8 cellular contexts compared by ENCODE assay signal in genomic region chr9:98860871-98861293, GRCh38. TPM values are rescaled to one million over a fixed set of nuclear protein-coding genes. Genes with fewer than 3 reads are reported as not detected.
DNase-seq lines count a peak whose midpoint lies in the region; ATAC-seq and TF ChIP-seq lines count a peak whose summit lies in the region.

No MANE protein-coding gene starts in this region.

- H3K4me2 ChIP-seq in parathyroid adenoma (ENCODE audit: low read length) = no peak overlapping the region

- H3K9me3 Mint-ChIP-seq in natural killer cell = no peaks in the 10 kb centered on the region

- H3K27me3 ChIP-seq in SJCRH30 = no peaks in the 10 kb centered on the region
- peaks cover 6% of the 10 kb centered on the region for H3K27me3 ChIP-seq in foreskin keratinocyte
- no peaks in the 10 kb centered on the region for H3K27me3 ChIP-seq in parathyroid adenoma (ENCODE audit: control insufficient read depth, insufficient read depth, low read length)

- no peaks in the 10 kb centered on the region for H3K79me2 ChIP-seq in parathyroid adenoma

- H2AFZ ChIP-seq in parathyroid adenoma = no peak overlapping the region

- no peak overlapping the region for H3K4me3 Mint-ChIP-seq in natural killer cell

- H3K36me3 Mint-ChIP-seq in natural killer cell = no peaks in the 10 kb centered on the region

- H3K27ac Mint-ChIP-seq in natural killer cell = no peak overlapping the region

- no peaks in the 10 kb centered on the region for H3K4me1 Mint-ChIP-seq in natural killer cell

- H3K36me3 ChIP-seq in SJCRH30 = no peaks in the 10 kb centered on the region
- no peaks in the 10 kb centered on the region for H3K36me3 ChIP-seq in parathyroid adenoma (ENCODE audit: control insufficient read depth, insufficient read depth, low read length)

- H3K9me3 ChIP-seq in SJCRH30 (replicated peaks) (no peaks in the 10 kb centered on the region), parathyroid adenoma (ENCODE audit: control insufficient read depth, low read length) (peaks cover 3% of the 10 kb centered on the region)

- ATAC-seq in foreskin keratinocyte = peak; percentile 27
- ATAC-seq in natural killer cell = no peak

- DNase-seq in GOT3 (lab: John Stamatoyannopoulos, UW) = peak; percentile 8
- DNase-seq in SJCRH30 = peak; percentile 81 to 92
- no peak for DNase-seq in foreskin keratinocyte
- DNase-seq in natural killer cell = no peak
- DNase-seq in NAMALWA (ENCODE audit: low spot score) = no peak
- DNase-seq in NCI-H2029 treated with DMSO at 0.1 percent for 48 hours (lab: John Stamatoyannopoulos, UW) = no peak
- no peak for DNase-seq in activated CD8-positive, alpha-beta memory T cell treated with anti-CD3 and anti-CD28 coated beads for 24 hours

- peaks cover 19% of the 10 kb centered on the region for H3K4me1 ChIP-seq in SJCRH30
- H3K4me1 ChIP-seq in foreskin keratinocyte = no peaks in the 10 kb centered on the region
- no peaks in the 10 kb centered on the region for H3K4me1 ChIP-seq in parathyroid adenoma

- peak; percentile 48 for TF ChIP-seq CTCF in foreskin keratinocyte (conservative IDR thresholded peaks at IDR 0.05)
- TF ChIP-seq CTCF in parathyroid adenoma (IDR thresholded peaks at IDR 0.05) = peak; percentile 12
- TF ChIP-seq CTCF in natural killer cell (IDR thresholded peaks at IDR 0.05) = no peak

- H3K9ac ChIP-seq in parathyroid adenoma = no peak overlapping the region

- intact Hi-C loops in natural killer cell (cut with micrococcal nuclease) = no loop called here

- H3K4me3 ChIP-seq in SJCRH30 (no peak overlapping the region), parathyroid adenoma (ENCODE audit: low read depth, low read length) (no peak overlapping the region)

- H3K27ac ChIP-seq in SJCRH30 (no peak overlapping the region), foreskin keratinocyte (no peak overlapping the region), parathyroid adenoma (no peak overlapping the region)

- peaks cover 18 to 30% of the 10 kb centered on the region in 2 donors for H3K27me3 Mint-ChIP-seq in natural killer cell (ENCODE audit: low read depth in 2 of 2)

RNA-seq across cellular contexts. Expression of gene GALNT12, which starts 53.4 kb away (rescaled TPM):
- 2.2 and 2.7 TPM in 2 replicates for total RNA-seq in SJCRH30 (2014; rRNA removed; shearing (Covaris generic))
- total RNA-seq in foreskin keratinocyte (0.34 and 0.81 TPM in 2 replicates), natural killer cell (1 to 10 TPM; 9.1 to 9.4 (median 9.4) TPM)
- polyA plus RNA-seq in foreskin keratinocyte = 0.19 and 0.48 TPM in 2 replicates

Comparison
In these comparisons a context has a peak if more than half of its experiments do, and no peak if none do; other contexts are left out.
1. DNase-seq: peak in GOT3 (single experiment) and SJCRH30 (2 of 2); none in foreskin keratinocyte (0 of 2), natural killer cell (single experiment), NAMALWA (single experiment), NCI-H2029 treated with DMSO at 0.1 percent for 48 hours (single experiment) and activated CD8-positive, alpha-beta memory T cell treated with anti-CD3 and anti-CD28 coated beads for 24 hours (single experiment).